Comparison of ENCODE assay signal across 20 cellular contexts in the genomic region with DNA sequence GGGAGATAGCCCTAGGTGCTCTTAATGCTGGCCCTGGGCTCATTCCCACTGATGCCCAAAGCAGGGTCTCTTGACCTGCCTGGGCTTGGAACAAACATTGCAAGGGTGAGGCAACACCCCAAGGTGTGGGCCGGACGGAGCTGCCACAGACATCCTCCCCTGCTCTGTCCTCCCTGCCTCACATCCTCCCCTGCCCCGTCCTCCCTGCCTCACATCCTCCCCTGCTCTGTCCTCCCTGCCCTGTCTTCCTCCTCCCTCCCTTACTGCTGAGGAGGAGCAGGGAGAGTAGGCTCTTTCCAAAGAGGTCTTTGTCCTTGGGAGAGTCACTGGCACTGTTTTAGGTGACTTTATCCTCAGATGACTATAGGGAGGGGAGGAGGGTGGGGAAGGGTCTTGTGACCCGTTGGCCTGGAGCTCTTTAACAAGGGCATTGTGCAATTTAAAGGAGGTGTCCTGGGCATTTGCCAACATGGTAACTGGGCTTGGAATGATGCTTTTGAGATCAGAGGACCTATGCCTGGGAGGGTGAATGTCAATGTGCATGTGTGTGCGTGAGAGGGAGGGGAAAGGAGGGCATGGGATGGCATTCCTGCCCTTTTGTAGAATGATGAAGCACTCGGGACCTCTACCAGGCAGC. TPM values are rescaled to one million over a fixed set of nuclear protein-coding genes. Genes with fewer than 3 reads are reported as not detected.
DNase-seq lines count a peak whose midpoint lies in the region; ATAC-seq and TF ChIP-seq lines count a peak whose summit lies in the region.
"Had no signal": no experiment of that assay in that cellular context is flagged by ENCODE, and none has a peak within 500 bp of the region (broad histone marks: within the 10 kb centered on the region; RNA-seq: fewer than 3 reads in every experiment).

No MANE protein-coding gene starts in this region.

- no peaks in the 10 kb centered on the region for H3K9me3 ChIP-seq in PC-3 (ENCODE audit: low read length)
- H3K9me3 ChIP-seq: breast epithelium, upper lobe of right lung had no signal

- no peaks in the 10 kb centered on the region for H3F3A ChIP-seq in PC-3 (ENCODE audit: low read length, unreplicated experiment)

- H2AFZ ChIP-seq in PC-3 (ENCODE audit: low read length) = no peak overlapping the region
- H2AFZ ChIP-seq: hepatocyte had no signal

- H3K4me1 ChIP-seq in PC-3 (ENCODE audit: insufficient read depth, low read length) = no peaks in the 10 kb centered on the region
- H3K4me1 ChIP-seq: breast epithelium, upper lobe of right lung had no signal

- H3K9me3 Mint-ChIP-seq in activated CD4-positive, alpha-beta T cell treated with anti-CD3 and anti-CD28 coated beads, Interleukin-2, amount 10 ng/mL, durations not matched to agents 24 days and 14 days = no peaks in the 10 kb centered on the region
- H3K9me3 Mint-ChIP-seq: activated naive CD4-positive, alpha-beta T cell treated with anti-CD3 and anti-CD28 coated beads, Interleukin-2, amount 10 ng/mL, durations not matched to agents 7 days and 5 days had no signal

- H3K36me3 Mint-ChIP-seq in activated CD4-positive, alpha-beta T cell treated with anti-CD3 and anti-CD28 coated beads, Interleukin-2, amount 10 ng/mL, durations not matched to agents 24 days and 14 days (ENCODE audit: low read depth) = peaks cover 22% of the 10 kb centered on the region

- 0 out of 2 replicates have a peak, but pooled peaks cover 1% of the 10 kb centered on the region for H3K79me2 ChIP-seq in PC-3 (ENCODE audit: low read length)
- H3K79me2 ChIP-seq: hepatocyte had no signal

- peak; percentile 11; the same call in 1 of the 2 replicates for ATAC-seq in PC-3
- no peak for ATAC-seq in GM21786 (IDR thresholded peaks at IDR 0.05; ENCODE audit: unreplicated experiment)
- no peak for ATAC-seq in GM18867 (IDR thresholded peaks at IDR 0.05; ENCODE audit: unreplicated experiment)

- H3K4me1 Mint-ChIP-seq in activated CD4-positive, alpha-beta T cell treated with anti-CD3 and anti-CD28 coated beads, Interleukin-2, amount 10 ng/mL, durations not matched to agents 24 days and 14 days = peaks cover 5% of the 10 kb centered on the region

- no peak overlapping the region for H3K4me2 ChIP-seq in PC-3 (ENCODE audit: low read length)
- H3K4me2 ChIP-seq: hepatocyte had no signal

- peaks cover 13% of the 10 kb centered on the region; the same call in 1 of the 2 replicates for H3K36me3 ChIP-seq in PC-3 (ENCODE audit: low read depth, low read length)
- H3K36me3 ChIP-seq: breast epithelium had no signal

- H3K4me3 ChIP-seq in PC-3 (ENCODE audit: low read length) = no peak overlapping the region
- H3K4me3 ChIP-seq in fibroblast of the aortic adventitia (ENCODE audit: low read depth, low read length) = no peak overlapping the region
- H3K4me3 ChIP-seq in skin epidermis = peak overlapping the region in 1 of 7 experiments; percentile 25
- H3K4me3 ChIP-seq: hepatocyte, upper lobe of right lung had no signal

- TF ChIP-seq CTCF in PC-3 (conservative IDR thresholded peaks at IDR 0.05; ENCODE audit: low read depth, low read length) (no peak), fibroblast of the aortic adventitia (IDR thresholded peaks at IDR 0.05; ENCODE audit: insufficient read depth, low read length) (no peak)

- intact Hi-C loops in activated CD4-positive, alpha-beta T cell treated with anti-CD3 and anti-CD28 coated beads, Interleukin-2, amount 10 ng/mL, durations not matched to agents 24 days and 14 days (cut with micrococcal nuclease) = no loop called here
- intact Hi-C loops in PC-3 (cut with micrococcal nuclease) = no loop called here

- CTCF ChIA-PET in PC-3 (lab: Charles Lee) = no interaction called here

- H3K27ac ChIP-seq in PC-3 (ENCODE audit: low read length) (no peak overlapping the region), skin epidermis (peak overlapping the region in 16 of 21 experiments; percentile 11 to 73 (median 57))
- H3K27ac ChIP-seq: C4-2B, hepatocyte, upper lobe of right lung had no signal

- no peak overlapping the region for H3K4me3 Mint-ChIP-seq in activated CD4-positive, alpha-beta T cell treated with anti-CD3 and anti-CD28 coated beads, Interleukin-2, amount 10 ng/mL, durations not matched to agents 24 days and 14 days
- H3K4me3 Mint-ChIP-seq: activated naive CD4-positive, alpha-beta T cell treated with anti-CD3 and anti-CD28 coated beads, Interleukin-2, amount 10 ng/mL, durations not matched to agents 7 days and 5 days had no signal

- peak overlapping the region; percentile 16 for H3K27ac Mint-ChIP-seq in activated CD4-positive, alpha-beta T cell treated with anti-CD3 and anti-CD28 coated beads, Interleukin-2, amount 10 ng/mL, durations not matched to agents 24 days and 14 days
- H3K27ac Mint-ChIP-seq: activated naive CD4-positive, alpha-beta T cell treated with anti-CD3 and anti-CD28 coated beads, Interleukin-2, amount 10 ng/mL, durations not matched to agents 7 days and 5 days had no signal

- no peaks in the 10 kb centered on the region for H3K27me3 ChIP-seq in PC-3 (ENCODE audit: low read length)
- H3K27me3 ChIP-seq: breast epithelium had no signal

- no peaks in the 10 kb centered on the region for H4K20me1 ChIP-seq in PC-3 (ENCODE audit: low read length)

- no TSS peak for BruUV-seq in PC-3 (replicated peaks; lab: Mats Ljungman, UMichigan)

- H3K9me2 ChIP-seq in PC-3 (replicated peaks; ENCODE audit: low read length) = no peaks in the 10 kb centered on the region

- DNase-seq in activated CD4-positive, alpha-beta T cell treated with anti-CD3 and anti-CD28 coated beads, Interleukin-2, amount 10 ng/mL, durations not matched to agents 24 days and 14 days = no peak
- no peak for DNase-seq in activated CD4-positive, alpha-beta T cell treated with anti-CD3 and anti-CD28 coated beads for 4 hours
- DNase-seq in PC-3 (no peak), fibroblast of the aortic adventitia (ENCODE audit: low read depth) (peak; percentile 28)
- no peak for DNase-seq in central memory CD4-positive, alpha-beta T cell
- DNase-seq: activated CD4-positive, alpha-beta T cell treated with anti-CD3 and anti-CD28 coated beads for 1 hour; activated CD8-positive, alpha-beta memory T cell treated with anti-CD3 and anti-CD28 coated beads, Interleukin-2, amount 50 U/mL, for 48 hours; activated naive CD4-positive, alpha-beta T cell treated with anti-CD3 and anti-CD28 coated beads, Interleukin-2, amount 10 ng/mL, durations not matched to agents 7 days and 5 days; DMS79; effector CD8-positive, alpha-beta T cell; NCI-H1092 had no signal

- H3K9ac ChIP-seq in PC-3 (ENCODE audit: low read length) = no peak overlapping the region

- POLR2A ChIA-PET in PC-3 (lab: Charles Lee; ENCODE audit: unreplicated experiment) = no interaction called here

- no peaks in the 10 kb centered on the region for H3K27me3 Mint-ChIP-seq in activated CD4-positive, alpha-beta T cell treated with anti-CD3 and anti-CD28 coated beads, Interleukin-2, amount 10 ng/mL, durations not matched to agents 24 days and 14 days

RNA-seq across cellular contexts. Expression of gene FAM180B, which starts 0.7 kb away (rescaled TPM):
- 0.19 and 0.28 TPM in 2 replicates for total RNA-seq in activated CD4-positive, alpha-beta T cell treated with anti-CD3 and anti-CD28 coated beads, Interleukin-2, amount 10 ng/mL, durations not matched to agents 24 days and 14 days
- total RNA-seq in PC-3 (2014; rRNA removed) (not detected in 2 replicates), fibroblast of the aortic adventitia (ENCODE audit: low replicate concordance) (not detected in 2 replicates)
- total RNA-seq: A172, fibroblast of lung, upper lobe of right lung had no signal

RNA-seq across cellular contexts. Expression of gene C1QTNF4, which starts 7.1 kb away (rescaled TPM):
- 0.19 TPM in 2 replicates for total RNA-seq in activated CD4-positive, alpha-beta T cell treated with anti-CD3 and anti-CD28 coated beads, Interleukin-2, amount 10 ng/mL, durations not matched to agents 24 days and 14 days
- total RNA-seq in PC-3 (2014; rRNA removed) = not detected in 2 replicates
- not detected in 2 replicates for total RNA-seq in fibroblast of the aortic adventitia (ENCODE audit: low replicate concordance)
- total RNA-seq: A172 had no signal

RNA-seq across cellular contexts. Expression of gene NDUFS3, which starts 8.3 kb away (rescaled TPM):
- 151 and 159 TPM in 2 replicates for total RNA-seq in activated CD4-positive, alpha-beta T cell treated with anti-CD3 and anti-CD28 coated beads, Interleukin-2, amount 10 ng/mL, durations not matched to agents 24 days and 14 days
- 120 and 166 TPM in 2 replicates for total RNA-seq in PC-3 (2014; rRNA removed)
- total RNA-seq in fibroblast of the aortic adventitia (ENCODE audit: low replicate concordance) = 56.5 and 157 TPM in 2 replicates

RNA-seq across cellular contexts. Expression of gene KBTBD4, which starts 8.4 kb away (rescaled TPM):
- 16.4 and 16.7 TPM in 2 replicates for total RNA-seq in activated CD4-positive, alpha-beta T cell treated with anti-CD3 and anti-CD28 coated beads, Interleukin-2, amount 10 ng/mL, durations not matched to agents 24 days and 14 days
- total RNA-seq in PC-3 (2014; rRNA removed) = 9.2 and 9.8 TPM in 2 replicates
- total RNA-seq in fibroblast of the aortic adventitia (ENCODE audit: low replicate concordance) = 28.4 and 29.9 TPM in 2 replicates

RNA-seq across cellular contexts. Expression of gene PTPMT1, which starts 21.8 kb away (rescaled TPM):
- 53.9 and 54.9 TPM in 2 replicates for total RNA-seq in activated CD4-positive, alpha-beta T cell treated with anti-CD3 and anti-CD28 coated beads, Interleukin-2, amount 10 ng/mL, durations not matched to agents 24 days and 14 days
- total RNA-seq in PC-3 (2014; rRNA removed) (167 and 212 TPM in 2 replicates), fibroblast of the aortic adventitia (ENCODE audit: low replicate concordance) (25.6 and 44.1 TPM in 2 replicates)
